In the genomic region with DNA sequence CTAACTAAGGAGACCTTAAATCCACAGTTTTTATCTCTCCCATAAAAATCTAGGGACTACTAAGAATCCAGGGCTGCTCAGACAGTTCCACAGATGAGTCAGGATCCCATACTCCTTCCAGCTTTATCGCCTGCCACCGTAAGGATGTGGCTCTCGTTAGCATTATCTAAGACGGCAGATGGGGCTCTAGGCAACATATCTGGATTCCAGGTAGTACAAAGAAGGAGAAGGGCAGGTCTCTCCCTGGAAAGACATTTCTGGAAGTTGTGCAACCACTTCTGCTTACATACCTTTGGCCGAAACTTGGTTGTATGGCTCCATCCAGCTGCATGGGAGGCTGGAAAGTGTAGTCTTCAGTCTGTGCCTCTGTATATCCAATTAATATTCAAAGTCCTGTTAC, we compare ENCODE assay signal across 22 cellular contexts.
"Had no signal": no experiment of that assay in that cellular context is flagged by ENCODE, and none has a peak within 500 bp of the region (broad histone marks: within the 10 kb centered on the region; RNA-seq: fewer than 3 reads in every experiment).

No MANE protein-coding gene starts in this region.

- H3K27me3 ChIP-seq: esophagus squamous epithelium, hepatocyte, pancreas, suprapubic skin, tibial artery, upper lobe of right lung had no signal

- H3K27ac ChIP-seq: epithelial cell of prostate, esophagus squamous epithelium, hepatocyte, pancreas, suprapubic skin, tibial artery, upper lobe of right lung had no signal

- H3K9me3 ChIP-seq: esophagus squamous epithelium, pancreas, suprapubic skin, tibial artery, upper lobe of right lung had no signal

- H3K36me3 ChIP-seq: esophagus squamous epithelium, pancreas, suprapubic skin, tibial artery, upper lobe of right lung had no signal

- H3K4me2 ChIP-seq: hepatocyte, smooth muscle cell had no signal

- H3K4me3 ChIP-seq: esophagus squamous epithelium, hepatocyte, lung, pancreas, smooth muscle cell, suprapubic skin, tibial artery, upper lobe of right lung had no signal

- FAIRE-seq: endometrium, pancreas had no signal

- ATAC-seq: left colon; left ventricle myocardium superior; pancreas; right cardiac atrium; stimulated activated effector memory CD8-positive, alpha-beta T cell treated with anti-CD3 and anti-CD28 coated beads, Interleukin-12 subunit alpha, Interleukin-12 subunit beta, amount 100 ng/mL, for 72 hours; stimulated activated naive CD8-positive, alpha-beta T cell treated with anti-CD3 and anti-CD28 coated beads, Interleukin-15, Interleukin-2, amounts not matched to agents 100 U/mL and 50 U/mL, for 24 hours; upper lobe of right lung had no signal

- H3K79me2 ChIP-seq: hepatocyte had no signal

- DNase-seq: effector memory CD4-positive, alpha-beta T cell; esophagus squamous epithelium; foreskin fibroblast; left colon; left ventricle myocardium superior; mesendoderm; naive B cell; occipital lobe; pancreas; right cardiac atrium; stimulated activated CD4-positive, alpha-beta T cell treated with anti-CD3 and anti-CD28 coated beads, Interleukin-4, amount 100 ng/mL, for 1 hour; stimulated activated CD8-positive, alpha-beta memory T cell treated with anti-CD3 and anti-CD28 coated beads, Interleukin-4, amount 100 ng/mL, for 48 hours; stimulated activated naive CD8-positive, alpha-beta T cell treated with anti-CD3 and anti-CD28 coated beads, Interleukin-15, Interleukin-2, amounts not matched to agents 100 U/mL and 50 U/mL, for 24 hours; tibial artery; upper lobe of right lung had no signal

- H3K4me1 ChIP-seq: pancreas, tibial artery, upper lobe of right lung had no signal

- H2AFZ ChIP-seq: hepatocyte had no signal
